Comparison of ENCODE assay signal across 14 cellular contexts in the genomic region with DNA sequence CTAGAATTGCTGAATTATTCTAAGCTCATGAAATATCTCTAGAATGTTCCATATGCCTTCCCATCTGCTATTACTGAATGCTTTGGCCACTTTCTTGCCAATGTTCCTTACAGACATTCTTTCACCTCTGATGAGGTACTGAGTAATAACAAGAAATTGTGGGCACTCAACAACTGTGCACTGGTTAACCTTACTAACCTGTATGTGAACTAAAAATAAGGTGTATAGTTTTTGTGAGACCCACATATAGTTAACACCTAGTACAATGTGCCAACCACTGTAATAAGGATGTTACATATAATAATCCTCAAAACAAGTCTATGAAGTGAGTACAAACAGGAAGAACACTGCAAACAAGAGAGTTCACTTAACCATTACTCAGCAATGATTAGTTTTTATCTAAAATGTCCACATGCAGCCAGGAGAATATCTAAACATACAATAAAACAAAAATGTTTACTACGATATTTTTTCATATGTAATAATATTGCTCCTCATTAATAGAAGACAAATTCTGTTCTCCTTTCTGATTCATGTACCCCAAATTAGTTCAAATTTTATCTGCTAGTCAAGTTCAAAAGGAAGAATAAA. TPM values are rescaled to one million over a fixed set of nuclear protein-coding genes. Genes with fewer than 3 reads are reported as not detected.
DNase-seq lines count a peak whose midpoint lies in the region; ATAC-seq and TF ChIP-seq lines count a peak whose summit lies in the region.
"Had no signal": no experiment of that assay in that cellular context is flagged by ENCODE, and none has a peak within 500 bp of the region (broad histone marks: within the 10 kb centered on the region; RNA-seq: fewer than 3 reads in every experiment).

No MANE protein-coding gene starts in this region.

- DNase-seq in CD8-positive, alpha-beta T cell: no peak
- DNase-seq in OCI-M1 (lab: John Stamatoyannopoulos, UW): peak; percentile 23
- DNase-seq in fibroblast of mammary gland (ENCODE audit: low read depth): peak; percentile 10
- no peak for DNase-seq in endothelial cell (ENCODE audit: low spot score)
- no peak for DNase-seq in omental fat pad (ENCODE audit: low spot score)
- DNase-seq in COLO668 (lab: John Stamatoyannopoulos, UW; ENCODE audit: unreplicated experiment): no peak
- DNase-seq in lower leg skin (ENCODE audit: low spot score in 2 of 2): no peak
- DNase-seq: Calu3; MG63; NCI-H2227 treated with DMSO at 0.1 percent for 48 hours; stimulated activated CD4-positive, alpha-beta T cell treated with anti-CD3 and anti-CD28 coated beads, Interleukin-4, amount 100 ng/mL, for 1 hour; T-helper 9 cell had no signal

- CTCF ChIA-PET in CD8-positive, alpha-beta T cell (lab: Charles Lee): interaction anchor here (2.0 kb wide), 1 partner anchor 40 kb away, joined by 5 read pairs; no protein-coding TSS in a partner anchor

- intact Hi-C loops in CD8-positive, alpha-beta T cell (cut with DNase I, micrococcal nuclease): no loop called here
- intact Hi-C loops in lower leg skin (cut with DNase I; ENCODE audit: low total_unique reads): no loop called here

- 89 to 94% methylated on average over 1 of the region's 1 CpG for WGBS in lower leg skin, 2 donors

- no peak overlapping the region for H3K27ac ChIP-seq in CD8-positive, alpha-beta T cell (ENCODE audit: low read depth, low read length)

- no peaks in the 10 kb centered on the region for H3K9me3 ChIP-seq in CD8-positive, alpha-beta T cell (ENCODE audit: low read length)
- H3K9me3 ChIP-seq: MG63 had no signal

- no peak for TF ChIP-seq CTCF in CD8-positive, alpha-beta T cell (IDR thresholded peaks at IDR 0.05)
- TF ChIP-seq CTCF in fibroblast of mammary gland (conservative IDR thresholded peaks at IDR 0.05; ENCODE audit: control insufficient read depth, insufficient read depth, low read depth, low read length) (no peak), endothelial cell (IDR thresholded peaks at IDR 0.05; ENCODE audit: unreplicated experiment) (no peak), omental fat pad (IDR thresholded peaks at IDR 0.05) (no peak), lower leg skin (IDR thresholded peaks at IDR 0.05) (no peak)

- peaks cover 74% of the 10 kb centered on the region for H3K4me1 Mint-ChIP-seq in CD8-positive, alpha-beta T cell (ENCODE audit: low read depth)
- peaks cover 14% of the 10 kb centered on the region for H3K4me1 Mint-ChIP-seq in endothelial cell (ENCODE audit: unreplicated experiment)

- no peak overlapping the region for H3K4me3 ChIP-seq in CD8-positive, alpha-beta T cell (ENCODE audit: low read depth, low read length)
- H3K4me3 ChIP-seq in fibroblast of mammary gland (ENCODE audit: control insufficient read depth, low read depth, low read length) (no peak overlapping the region), lower leg skin (ENCODE audit: low read depth, poor library complexity, severe bottlenecking) (no peak overlapping the region)
- H3K4me3 ChIP-seq: MG63 had no signal

- TF ChIP-seq POLR2A in lower leg skin (IDR thresholded peaks at IDR 0.05): no peak

- peaks cover 43% of the 10 kb centered on the region for H3K4me1 ChIP-seq in CD8-positive, alpha-beta T cell (ENCODE audit: insufficient read depth, low read length)

- ATAC-seq in CD8-positive, alpha-beta T cell: no peak
- ATAC-seq in GM18520 (IDR thresholded peaks at IDR 0.05; ENCODE audit: unreplicated experiment) (peak; percentile 32), omental fat pad (ENCODE audit: low FRiP score) (no peak)

- peak overlapping the region; percentile 1 for H3K4me3 Mint-ChIP-seq in CD8-positive, alpha-beta T cell
- H3K4me3 Mint-ChIP-seq in endothelial cell (ENCODE audit: unreplicated experiment): no peak overlapping the region
- H3K4me3 Mint-ChIP-seq: mesothelial cell of epicardium had no signal

- H3K36me3 ChIP-seq in CD8-positive, alpha-beta T cell (ENCODE audit: insufficient read depth, low read length): no peaks in the 10 kb centered on the region
- H3K36me3 ChIP-seq: MG63 had no signal

- H3K9me3 Mint-ChIP-seq in CD8-positive, alpha-beta T cell: no peaks in the 10 kb centered on the region
- no peaks in the 10 kb centered on the region for H3K9me3 Mint-ChIP-seq in endothelial cell (ENCODE audit: unreplicated experiment)

- no peaks in the 10 kb centered on the region for H3K27me3 Mint-ChIP-seq in CD8-positive, alpha-beta T cell (ENCODE audit: low read depth)
- peaks cover 10% of the 10 kb centered on the region for H3K27me3 Mint-ChIP-seq in endothelial cell (ENCODE audit: unreplicated experiment)

- no peaks in the 10 kb centered on the region for H3K27me3 ChIP-seq in CD8-positive, alpha-beta T cell (ENCODE audit: insufficient read depth, low read length)
- H3K27me3 ChIP-seq: MG63 had no signal

- peaks cover 28% of the 10 kb centered on the region for H3K36me3 Mint-ChIP-seq in CD8-positive, alpha-beta T cell
- H3K36me3 Mint-ChIP-seq in endothelial cell (ENCODE audit: low read depth, unreplicated experiment): no peaks in the 10 kb centered on the region

- peak overlapping the region; percentile 3 for H3K27ac Mint-ChIP-seq in CD8-positive, alpha-beta T cell
- H3K27ac Mint-ChIP-seq in endothelial cell (ENCODE audit: unreplicated experiment): no peak overlapping the region
- H3K27ac Mint-ChIP-seq: mesothelial cell of epicardium had no signal

- POLR2A ChIA-PET in CD8-positive, alpha-beta T cell (lab: Charles Lee): interaction anchor here (5.4 kb wide), 1 partner anchor 40 kb away, joined by 73 read pairs; no protein-coding TSS in a partner anchor

RNA-seq across cellular contexts. Expression of gene DDHD1, which starts 4.4 kb away (rescaled TPM):
- 10 to 100 TPM; 40.1 to 44.3 TPM for total RNA-seq in CD8-positive, alpha-beta T cell
- 4.1 TPM for total RNA-seq in endothelial cell (ENCODE audit: unreplicated experiment)
- 10 to 100 TPM; 13.7 to 26.3 (median 21.2) TPM for total RNA-seq in omental fat pad
- total RNA-seq in lower leg skin: 10 to 100 TPM in 3 of 4 donors, 1 to 10 TPM in 1; 9.7 to 19.4 (median 14.6) TPM

Comparison
In these comparisons a context has a peak if more than half of its experiments do, and no peak if none do; other contexts are left out.
1. DNase-seq: peak in OCI-M1 (single experiment) and fibroblast of mammary gland (single experiment); none in CD8-positive, alpha-beta T cell (0 of 7), endothelial cell (single experiment), omental fat pad (single experiment), COLO668 (single experiment) and lower leg skin (0 of 2).